9 cellular contexts compared by ENCODE assay signal in genomic region chr4:40194602-40195161, GRCh38. TPM values are rescaled to one million over a fixed set of nuclear protein-coding genes. Genes with fewer than 3 reads are reported as not detected.
DNase-seq lines count a peak whose midpoint lies in the region; ATAC-seq, FAIRE-seq and TF ChIP-seq lines count a peak whose summit lies in the region.
"Had no signal": no experiment of that assay in that cellular context is flagged by ENCODE, and none has a peak within 500 bp of the region (broad histone marks: within the 10 kb centered on the region; RNA-seq: fewer than 3 reads in every experiment).

No MANE protein-coding gene starts in this region.

- no peak for TF ChIP-seq CTCF in Panc1 (IDR thresholded peaks at IDR 0.05)
- TF ChIP-seq CTCF in smooth muscle cell (IDR thresholded peaks at IDR 0.05; ENCODE audit: borderline replicate concordance, insufficient read depth, poor library complexity, severe bottlenecking): no peak

- BruUV-seq in Panc1 (replicated peaks; lab: Mats Ljungman, UMichigan): no TSS peak

- 52% methylated on average over 14 of the region's 14 CpGs for WGBS in smooth muscle cell (ENCODE audit: low lambda C conversion rate)

- intact Hi-C loops in Panc1 (cut with micrococcal nuclease; ENCODE audit: unreplicated experiment): no loop called here

- no peak overlapping the region for H3K4me3 ChIP-seq in Panc1 (ENCODE audit: low read depth in 2 of 2, low read length in 2 of 2)
- peak overlapping the region; percentile 36 to 55 for H3K4me3 ChIP-seq in duodenal mucosa (ENCODE audit: low read depth in 1 of 2, low read length in 2 of 2)
- H3K4me3 ChIP-seq in smooth muscle cell: no peak overlapping the region

- TF ChIP-seq POLR2A in GM12892 (IDR thresholded peaks at IDR 0.05; ENCODE audit: low read depth, low read length): peak; percentile 29; the same call in 1 of the 2 replicates

- H3K27ac ChIP-seq in Panc1 (ENCODE audit: low read length): peak overlapping the region; percentile 70
- peak overlapping the region; percentile 34 for H3K27ac ChIP-seq in duodenal mucosa (ENCODE audit: low read depth, low read length)
- H3K27ac ChIP-seq in smooth muscle cell (ENCODE audit: low read depth): peak overlapping the region; percentile 3

- H2AFZ ChIP-seq in smooth muscle cell (ENCODE audit: low read depth): peak overlapping the region; percentile 56

- no peaks in the 10 kb centered on the region for H3K79me2 ChIP-seq in smooth muscle cell (ENCODE audit: low read depth)

- no peak for DNase-seq in GM12892 (ENCODE audit: insufficient read length)
- no peak for DNase-seq in Panc1 (ENCODE audit: low read depth, low spot score)
- DNase-seq in smooth muscle cell (lab: John Stamatoyannopoulos, UW; ENCODE audit: unreplicated experiment): no peak
- DNase-seq in middle frontal gyrus (ENCODE audit: extremely low spot score, low spot score): no peak
- DNase-seq in COR-L47 (lab: John Stamatoyannopoulos, UW): no peak
- no peak for DNase-seq in kidney glomerular epithelial cell (lab: John Stamatoyannopoulos, UW)
- DNase-seq in GM03348 (ENCODE audit: low spot score): no peak
- DNase-seq: MV-4-11 had no signal

- in situ Hi-C loops in Panc1 (cut with HindIII; ENCODE audit: low pct_unique_long_range_greater_than_20kb, low sequenced_read_pairs): no loop called here

- CTCF ChIA-PET in Panc1 (lab: Charles Lee): interaction anchor here (0.7 kb wide), 1 partner anchor 473 kb away, joined by 3 read pairs; no protein-coding TSS in a partner anchor

- H3K4me2 ChIP-seq in smooth muscle cell: peak overlapping the region; percentile 46

- ATAC-seq in Panc1: no peak

- H3K9ac ChIP-seq in duodenal mucosa (ENCODE audit: low read depth in 1 of 2, low read length in 2 of 2): peak overlapping the region; percentile 26 to 36
- no peak overlapping the region for H3K9ac ChIP-seq in smooth muscle cell (ENCODE audit: low read depth)

- H3K4me1 ChIP-seq in Panc1 (ENCODE audit: control insufficient read depth, insufficient read depth, low read length): peaks cover 39% of the 10 kb centered on the region
- H3K4me1 ChIP-seq in duodenal mucosa (ENCODE audit: control insufficient read depth in 1 of 2, insufficient read depth in 2 of 2, low read length in 2 of 2): peaks cover 16 to 37% of the 10 kb centered on the region in 2 donors
- H3K4me1 ChIP-seq in smooth muscle cell (ENCODE audit: low read depth): peaks cover 36% of the 10 kb centered on the region

- no peaks in the 10 kb centered on the region for H3K9me3 ChIP-seq in Panc1 (ENCODE audit: control insufficient read depth, insufficient read depth, low read depth, low read length)
- H3K9me3 ChIP-seq in duodenal mucosa (ENCODE audit: control insufficient read depth in 1 of 2, low read length in 2 of 2): no peaks in the 10 kb centered on the region
- H3K9me3 ChIP-seq in smooth muscle cell (replicated peaks; ENCODE audit: low read depth): no peaks in the 10 kb centered on the region

- no peaks in the 10 kb centered on the region for H3F3A ChIP-seq in smooth muscle cell (ENCODE audit: low read depth)

- FAIRE-seq in GM12892 (lab: Jason Lieb, UNC): peak; percentile 86

- H3K36me3 ChIP-seq in Panc1 (ENCODE audit: control insufficient read depth, insufficient read depth, low read length) (no peaks in the 10 kb centered on the region), duodenal mucosa (ENCODE audit: control insufficient read depth in 1 of 2, insufficient read depth in 2 of 2, low read length in 2 of 2) (no peaks in the 10 kb centered on the region), smooth muscle cell (ENCODE audit: low read depth) (no peaks in the 10 kb centered on the region)

- no peaks in the 10 kb centered on the region for H3K27me3 ChIP-seq in Panc1 (ENCODE audit: control insufficient read depth, insufficient read depth, low read length)
- no peaks in the 10 kb centered on the region for H3K27me3 ChIP-seq in duodenal mucosa (ENCODE audit: control insufficient read depth in 1 of 2, insufficient read depth in 2 of 2, low read length in 2 of 2)
- H3K27me3 ChIP-seq in smooth muscle cell (ENCODE audit: low read depth): no peaks in the 10 kb centered on the region

- H4K20me1 ChIP-seq in smooth muscle cell (ENCODE audit: low read depth): no peaks in the 10 kb centered on the region

- POLR2A ChIA-PET in Panc1 (lab: Charles Lee): no interaction called here

RNA-seq across cellular contexts. Expression of gene RHOH, which starts 2.1 kb away (rescaled TPM):
- polyA plus RNA-seq in GM12892 (2012; ENCODE audit: missing spikeins): 93.6 TPM
- total RNA-seq in Panc1 (2021; ENCODE audit: unreplicated experiment) (1.2 TPM), smooth muscle cell (not detected in 2 replicates)
- polyA plus RNA-seq in Panc1 (2012; ENCODE audit: insufficient read length): 0.29 TPM
- 0.46 TPM in 1 of 2 replicates, not detected in the other for polyA plus RNA-seq in smooth muscle cell

Comparison
In these comparisons a context has a peak if more than half of its experiments do, and no peak if none do; other contexts are left out.
1. H3K27ac ChIP-seq: peak in every context shown above with its lines; median percentile 70 in Panc1; 34 in duodenal mucosa; 3 in smooth muscle cell.
2. H3K4me3 ChIP-seq: peak in duodenal mucosa (2 of 2); none in Panc1 (0 of 2) and smooth muscle cell (single experiment).